8 cellular contexts compared by ENCODE assay signal in the genomic region with DNA sequence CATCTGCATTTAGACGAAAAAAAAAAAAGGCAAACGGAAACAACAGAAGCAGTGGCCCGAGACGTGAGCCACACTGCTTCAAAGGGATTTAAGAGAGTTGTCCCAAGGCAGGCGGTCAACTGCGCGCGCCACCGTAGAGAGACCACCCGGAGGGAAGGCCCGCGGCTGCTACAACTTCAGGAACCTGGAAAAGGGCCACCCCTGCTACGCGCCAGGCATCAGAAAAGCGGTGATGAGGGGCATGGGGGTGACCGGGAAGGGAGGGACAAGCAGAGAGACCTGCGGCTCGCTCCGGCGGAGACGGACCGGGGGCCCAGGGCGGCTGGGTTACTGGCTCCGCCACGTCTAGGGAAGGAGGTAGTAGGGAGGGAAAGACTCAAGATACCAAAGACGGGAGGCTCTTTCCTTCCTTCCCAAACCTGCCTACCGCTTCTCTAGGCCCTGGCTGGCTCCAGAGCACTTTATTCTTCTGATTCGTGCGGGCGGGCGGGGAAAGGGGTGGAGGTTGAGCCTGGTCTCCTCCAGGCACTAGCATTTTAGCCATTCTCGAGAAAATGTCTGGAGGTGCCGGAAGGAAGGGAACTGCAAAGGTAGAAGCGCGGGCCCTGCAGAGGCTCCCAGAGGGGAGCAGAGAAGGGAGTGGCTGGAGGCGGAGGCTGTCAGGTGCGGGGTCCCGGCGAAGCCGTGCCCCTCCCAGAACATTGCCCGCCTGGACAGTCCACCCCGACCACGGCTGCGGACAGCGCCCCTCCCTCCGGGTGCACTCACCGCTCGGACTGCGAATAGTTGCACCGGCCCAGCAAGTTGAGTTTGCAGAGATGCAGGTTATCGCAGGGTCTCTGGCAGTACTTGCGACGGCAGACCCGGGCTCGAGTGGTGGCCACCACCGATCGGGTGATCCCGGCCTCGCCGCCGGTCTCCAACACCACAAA. TPM values are rescaled to one million over a fixed set of nuclear protein-coding genes. Genes with fewer than 3 reads are reported as not detected.
DNase-seq lines count a peak whose midpoint lies in the region; ATAC-seq and TF ChIP-seq lines count a peak whose summit lies in the region.

No MANE protein-coding gene starts in this region.

- H3K4me1 ChIP-seq in gastroesophageal sphincter, result peaks cover 0 to 45% (median 0%) of the 10 kb centered on the region in 3 donors

- TF ChIP-seq EP300 in gastroesophageal sphincter (IDR thresholded peaks at IDR 0.05), result no peak

- H3K36me3 Mint-ChIP-seq in activated CD8-positive, alpha-beta T cell treated with anti-CD3 and anti-CD28 coated beads for 36 hours (ENCODE audit: low read depth), result peaks cover 51% of the 10 kb centered on the region
- peaks cover 3% of the 10 kb centered on the region for H3K36me3 Mint-ChIP-seq in osteocyte (ENCODE audit: unreplicated experiment)

- H3K27me3 ChIP-seq in gastroesophageal sphincter, result no peaks in the 10 kb centered on the region

- peak overlapping the region; percentile 96 for H3K27ac Mint-ChIP-seq in activated CD8-positive, alpha-beta T cell treated with anti-CD3 and anti-CD28 coated beads for 36 hours
- H3K27ac Mint-ChIP-seq in osteocyte (ENCODE audit: unreplicated experiment), result peak overlapping the region; percentile 95

- H3K9me3 ChIP-seq in gastroesophageal sphincter, result no peaks in the 10 kb centered on the region

- no peak for TF ChIP-seq CTCF in activated CD8-positive, alpha-beta T cell treated with anti-CD3 and anti-CD28 coated beads for 36 hours (IDR thresholded peaks at IDR 0.05)
- TF ChIP-seq CTCF in gastroesophageal sphincter (IDR thresholded peaks at IDR 0.05) (no peak), osteocyte (IDR thresholded peaks at IDR 0.05) (no peak)

- peak overlapping the region; percentile 76 to 92 for H3K4me3 ChIP-seq in gastroesophageal sphincter

- TF ChIP-seq POLR2A in gastroesophageal sphincter (IDR thresholded peaks at IDR 0.05), result no peak

- intact Hi-C loops in activated CD8-positive, alpha-beta T cell treated with anti-CD3 and anti-CD28 coated beads for 36 hours (cut with micrococcal nuclease), result loop anchor here (5.0 kb wide), 2 partner anchors 234 to 249 kb away; a partner anchor contains a TSS

- ATAC-seq in GM21576 (IDR thresholded peaks at IDR 0.05; ENCODE audit: unreplicated experiment) (peak; percentile 5), gastroesophageal sphincter (peak; percentile 20)
- ATAC-seq in activated CD8-positive, alpha-beta T cell treated with anti-CD3 and anti-CD28 coated beads for 36 hours, result no peak

- H3K4me3 Mint-ChIP-seq in activated CD8-positive, alpha-beta T cell treated with anti-CD3 and anti-CD28 coated beads for 36 hours, result peak overlapping the region; percentile 85
- peak overlapping the region; percentile 94 for H3K4me3 Mint-ChIP-seq in osteocyte (ENCODE audit: unreplicated experiment)

- peak; percentile 34 for DNase-seq in ELR (ENCODE audit: low read depth)
- DNase-seq in KBM-7, result peak; percentile 47
- peak; percentile 37 for DNase-seq in activated CD8-positive, alpha-beta T cell treated with anti-CD3 and anti-CD28 coated beads for 36 hours
- no peak for DNase-seq in osteocyte (ENCODE audit: extremely low spot score, unreplicated experiment)
- no peak for DNase-seq in NCI-H2029 (lab: John Stamatoyannopoulos, UW)
- no peak for DNase-seq in NCI-H446 (lab: John Stamatoyannopoulos, UW)

- H3K4me1 Mint-ChIP-seq in activated CD8-positive, alpha-beta T cell treated with anti-CD3 and anti-CD28 coated beads for 36 hours (ENCODE audit: low read depth), result peaks cover 35% of the 10 kb centered on the region
- H3K4me1 Mint-ChIP-seq in osteocyte (ENCODE audit: unreplicated experiment), result peaks cover 38% of the 10 kb centered on the region

- CTCF ChIA-PET in activated CD8-positive, alpha-beta T cell treated with anti-CD3 and anti-CD28 coated beads for 36 hours (lab: Charles Lee), result no interaction called here

- H3K36me3 ChIP-seq in gastroesophageal sphincter, result no peaks in the 10 kb centered on the region

- H3K27ac ChIP-seq in gastroesophageal sphincter, result peak overlapping the region; percentile 79 to 98 (median 96)

- H3K27me3 Mint-ChIP-seq in activated CD8-positive, alpha-beta T cell treated with anti-CD3 and anti-CD28 coated beads for 36 hours, result no peaks in the 10 kb centered on the region
- H3K27me3 Mint-ChIP-seq in osteocyte (ENCODE audit: unreplicated experiment), result no peaks in the 10 kb centered on the region

- H3K9me3 Mint-ChIP-seq in activated CD8-positive, alpha-beta T cell treated with anti-CD3 and anti-CD28 coated beads for 36 hours, result no peaks in the 10 kb centered on the region
- no peaks in the 10 kb centered on the region for H3K9me3 Mint-ChIP-seq in osteocyte (ENCODE audit: unreplicated experiment)

- in situ Hi-C loops in KBM-7 (cut with MboI; ENCODE audit: low pct_unique_long_range_greater_than_20kb, low sequenced_read_pairs), result no loop called here

- WGBS in gastroesophageal sphincter (ENCODE audit: low coverage in 1 of 2), 2 donors, result 0 to 1% methylated on average over 15 to 30 of the region's 61 CpGs

- POLR2A ChIA-PET in activated CD8-positive, alpha-beta T cell treated with anti-CD3 and anti-CD28 coated beads for 36 hours (lab: Charles Lee), result interaction anchor here (0.7 to 2.4 kb wide), 6 partner anchors 9 to 123 kb away, joined by 3 to 22 read pairs (median 4); a partner anchor contains a TSS

RNA-seq across cellular contexts. Expression of a gene that starts 1.0 kb away (rescaled TPM):
- 100 to 1,000 TPM; 125 to 128 TPM for total RNA-seq in activated CD8-positive, alpha-beta T cell treated with anti-CD3 and anti-CD28 coated beads for 36 hours
- total RNA-seq in gastroesophageal sphincter (10 to 100 TPM; 21.8 to 30.4 (median 27.2) TPM), osteocyte (42.7 and 43.0 TPM in 2 replicates)

Comparison
In these comparisons a context has a peak if more than half of its experiments do, and no peak if none do; other contexts are left out.
1. DNase-seq: peak in ELR (single experiment), KBM-7 (single experiment) and activated CD8-positive, alpha-beta T cell treated with anti-CD3 and anti-CD28 coated beads for 36 hours (single experiment); none in osteocyte (single experiment), NCI-H2029 (single experiment) and NCI-H446 (0 of 2).